ENCODE assay signal across 20 cellular contexts in genomic region chr11:71197096-71197495, GRCh38. TPM values are rescaled to one million over a fixed set of nuclear protein-coding genes. Genes with fewer than 3 reads are reported as not detected.
DNase-seq lines count a peak whose midpoint lies in the region; ATAC-seq, FAIRE-seq and TF ChIP-seq lines count a peak whose summit lies in the region.
"Had no signal": no experiment of that assay in that cellular context is flagged by ENCODE, and none has a peak within 500 bp of the region (broad histone marks: within the 10 kb centered on the region; RNA-seq: fewer than 3 reads in every experiment).

No MANE protein-coding gene starts in this region.

- POLR2A ChIA-PET in A549 (lab: Yijun Ruan, JAX): no interaction called here

- H3K9me2 ChIP-seq in MM.1S (replicated peaks; ENCODE audit: insufficient read depth, low read length): no peaks in the 10 kb centered on the region

- no peak overlapping the region for H3K9ac ChIP-seq in MM.1S (ENCODE audit: low read length)
- H3K9ac ChIP-seq: BLaER1 treated with 17β-estradiol and CSF1 and Interleukin-3, amounts not matched to agents 10 nM and 100 nM had no signal

- FAIRE-seq in A549 (lab: Jason Lieb, UNC) (no peak), bronchial epithelial cell (lab: Jason Lieb, UNC) (no peak)
- FAIRE-seq: D721Med had no signal

- TF ChIP-seq POLR2A in A549 (IDR thresholded peaks at IDR 0.05; ENCODE audit: low read length): no peak

- H3K4me1 ChIP-seq in A549 (peaks cover 27% of the 10 kb centered on the region), left lung (no peaks in the 10 kb centered on the region), MM.1S (ENCODE audit: low read length) (no peaks in the 10 kb centered on the region)

- H2AFZ ChIP-seq in MM.1S (ENCODE audit: low read length): no peak overlapping the region
- H2AFZ ChIP-seq: GM23338 had no signal

- H3K27ac ChIP-seq in A549 (peak overlapping the region in 1 of 2 experiments; percentile 72; a peak in 3 of 6 replicates), left lung (no peak overlapping the region), MM.1S (ENCODE audit: low read length) (no peak overlapping the region)
- H3K27ac ChIP-seq: BLaER1 treated with 17β-estradiol and CSF1 and Interleukin-3, amounts not matched to agents 10 nM and 100 nM had no signal

- CTCF ChIA-PET in A549 (lab: Yijun Ruan, JAX): interaction anchor here (1.0 kb wide), 1 partner anchor 69 kb away, joined by 3 read pairs; no protein-coding TSS in a partner anchor

- no peaks in the 10 kb centered on the region for H3F3A ChIP-seq in MM.1S (ENCODE audit: insufficient read depth, low read length)

- no peaks in the 10 kb centered on the region for H3K27me3 ChIP-seq in bronchial epithelial cell (ENCODE audit: control insufficient read depth, insufficient read depth, low read length)
- no peaks in the 10 kb centered on the region for H3K27me3 ChIP-seq in left lung
- peaks cover 96% of the 10 kb centered on the region for H3K27me3 ChIP-seq in MM.1S (replicated peaks; ENCODE audit: insufficient read depth, low read length)
- H3K27me3 ChIP-seq: BLaER1 treated with 17β-estradiol and CSF1 and Interleukin-3, amounts not matched to agents 10 nM and 100 nM had no signal

- intact Hi-C loops in left lung (cut with DNase I): no loop called here

- 85% methylated on average over 5 of the region's 5 CpGs for WGBS in A549 (ENCODE audit: missing lambda C conversion rate)

- H3K4me3 ChIP-seq in A549 (no peak overlapping the region), bronchial epithelial cell (ENCODE audit: low read depth, low read length) (no peak overlapping the region), left lung (no peak overlapping the region), MM.1S (ENCODE audit: low read length) (no peak overlapping the region)
- H3K4me3 ChIP-seq: BLaER1 treated with 17β-estradiol and CSF1 and Interleukin-3, amounts not matched to agents 10 nM and 100 nM; GM23338 had no signal

- ATAC-seq in A549 (no peak; a peak in 2 of 6 replicates), left lung (peak; percentile 29), GM19455 (IDR thresholded peaks at IDR 0.05; ENCODE audit: unreplicated experiment) (no peak), GM21717 (IDR thresholded peaks at IDR 0.05; ENCODE audit: unreplicated experiment) (no peak)
- ATAC-seq: CD8-positive, alpha-beta T cell; GM23338; HCT116; SK-N-SH treated with all-trans-retinoic acid at 6 μM for 48 hours; T-cell had no signal

- H3K36me3 ChIP-seq in bronchial epithelial cell (ENCODE audit: control insufficient read depth, insufficient read depth, low read length) (no peaks in the 10 kb centered on the region), left lung (no peaks in the 10 kb centered on the region), MM.1S (replicated peaks; ENCODE audit: insufficient read depth, low read length) (no peaks in the 10 kb centered on the region)
- H3K36me3 ChIP-seq: BLaER1 treated with 17β-estradiol and CSF1 and Interleukin-3, amounts not matched to agents 10 nM and 100 nM had no signal

- no peaks in the 10 kb centered on the region for H3K9me3 ChIP-seq in A549
- H3K9me3 ChIP-seq in left lung: no peaks in the 10 kb centered on the region
- no peaks in the 10 kb centered on the region for H3K9me3 ChIP-seq in MM.1S (replicated peaks; ENCODE audit: insufficient read depth, low read length)
- H3K9me3 ChIP-seq: BLaER1 treated with 17β-estradiol and CSF1 and Interleukin-3, amounts not matched to agents 10 nM and 100 nM had no signal

- TF ChIP-seq CTCF in A549 (IDR thresholded peaks at IDR 0.05) (no peak), bronchial epithelial cell (IDR thresholded peaks at IDR 0.05; ENCODE audit: insufficient read depth, low read length, severe bottlenecking) (no peak), left lung (IDR thresholded peaks at IDR 0.05) (no peak), MM.1S (IDR thresholded peaks at IDR 0.05; ENCODE audit: low read length) (no peak)

- no peaks in the 10 kb centered on the region for H4K20me1 ChIP-seq in MM.1S (ENCODE audit: insufficient read depth, low read length)
- H4K20me1 ChIP-seq: BLaER1 treated with 17β-estradiol and CSF1 and Interleukin-3, amounts not matched to agents 10 nM and 100 nM had no signal

- TF ChIP-seq RAD21 in A549 (conservative IDR thresholded peaks at IDR 0.05 in 1 of 2, IDR thresholded peaks at IDR 0.05 in 1 of 2): no peak

- no peak for DNase-seq in A549 (ENCODE audit: low read depth in 1 of 2, low spot score in 1 of 2)
- DNase-seq in DMS79 treated with DMSO at 0.1 percent for 48 hours (lab: John Stamatoyannopoulos, UW): peak; percentile 74
- DNase-seq in bronchial epithelial cell (ENCODE audit: low read depth): peak; percentile 90
- no peak for DNase-seq in left lung
- no peak for DNase-seq in MM.1S
- no peak for DNase-seq in NCI-H2107 treated with DMSO at 0.1 percent for 48 hours (lab: John Stamatoyannopoulos, UW; ENCODE audit: unreplicated experiment)
- DNase-seq: CD8-positive, alpha-beta T cell; GDM1; NCI-H187 treated with DMSO at 0.1 percent for 48 hours; NCI-H69; SHP77; T-cell had no signal

- no peak for TF ChIP-seq EP300 in A549 (IDR thresholded peaks at IDR 0.05)

- H3K79me2 ChIP-seq in MM.1S (ENCODE audit: low read length): no peaks in the 10 kb centered on the region

- H3K4me2 ChIP-seq in A549 (peak overlapping the region; percentile 38; the same call in 2 of the 3 replicates), MM.1S (ENCODE audit: low read depth, low read length) (no peak overlapping the region)
- H3K4me2 ChIP-seq: GM23338 had no signal

TF ChIP-seq in A549, 52 proteins besides CTCF, POLR2A, EP300 and RAD21:
- TF ChIP-seq NPAS2 (CRISPR knock-in tag; IDR thresholded peaks at IDR 0.05; ENCODE audit: borderline replicate concordance) (no peak), SMC3 (IDR thresholded peaks at IDR 0.05) (no peak)

RNA-seq across cellular contexts. Expression of gene SHANK2, which starts 55.3 kb away (rescaled TPM):
- polyA plus RNA-seq in A549 (2011; rRNA removed): 7.6 and 15.6 TPM in 2 replicates
- polyA plus RNA-seq in A549 (2012; cell fraction: cytosol; rRNA removed): 5.3 and 7.5 TPM in 2 replicates
- polyA plus RNA-seq in A549 (2012; cell fraction: nucleus; rRNA removed): 21.6 and 25.7 TPM in 2 replicates
- polyA plus RNA-seq in A549 (2017; fragmentation: RNase III; extraction: RNeasy Plus Mini Kit Qiagen cat#74134 plus additional on column Dnase treatment): 4.7 to 6.7 TPM (median 5.3 TPM) in 3 replicates
- 35.9 and 36.4 TPM in 2 replicates for polyA minus RNA-seq in A549 (2011; rRNA and poly(A)+ RNA removed)
- 6.6 and 8.1 TPM in 2 replicates for total RNA-seq in bronchial epithelial cell
- total RNA-seq in left lung: 10 to 100 TPM; 33.2 to 44.0 TPM
- total RNA-seq: CD8-positive, alpha-beta T cell; OCI-LY7 had no signal

Comparison
In these comparisons a context has a peak if more than half of its experiments do, and no peak if none do; other contexts are left out.
1. DNase-seq: peak in DMS79 treated with DMSO at 0.1 percent for 48 hours (single experiment) and bronchial epithelial cell (single experiment); none in A549 (0 of 2), left lung (0 of 2), MM.1S (single experiment) and NCI-H2107 treated with DMSO at 0.1 percent for 48 hours (single experiment).